10 cellular contexts compared by ENCODE assay signal in the genomic region with DNA sequence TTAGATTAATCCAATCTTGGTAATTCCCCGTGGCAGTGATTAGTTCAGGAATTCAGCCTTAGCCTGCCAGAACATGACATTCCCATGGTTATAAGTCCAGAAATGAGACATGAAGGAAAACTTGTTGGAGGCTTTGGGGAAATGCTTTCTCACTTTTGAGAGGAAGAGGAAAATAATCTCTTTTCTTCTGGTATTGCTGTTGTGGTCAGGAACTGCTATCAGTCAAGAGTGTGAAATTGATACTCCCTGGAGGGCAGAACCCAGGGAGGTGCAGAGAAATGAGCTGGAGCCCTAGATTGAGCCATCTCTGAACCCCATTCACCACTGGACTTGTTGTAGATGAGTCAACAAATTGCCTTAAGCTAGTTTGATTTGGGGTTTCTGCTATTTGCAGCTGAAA. TPM values are rescaled to one million over a fixed set of nuclear protein-coding genes. Genes with fewer than 3 reads are reported as not detected.
A peak's percentile ranks its signal among the peaks of the same experiment; 100 is the strongest.
DNase-seq lines count a peak whose midpoint lies in the region; ATAC-seq and TF ChIP-seq lines count a peak whose summit lies in the region.
"Had no signal": no experiment of that assay in that cellular context is flagged by ENCODE, and none has a peak within 500 bp of the region (broad histone marks: within the 10 kb centered on the region; RNA-seq: fewer than 3 reads in every experiment).

No MANE protein-coding gene starts in this region.

- intact Hi-C loops in CD14-positive monocyte (cut with micrococcal nuclease) = no loop called here
- intact Hi-C loops in colonic mucosa (cut with DNase I) = no loop called here

- H3K9me3 Mint-ChIP-seq in CD14-positive monocyte = peaks cover 0 to 9% (median 3%) of the 10 kb centered on the region in 7 donors

- H3K4me3 ChIP-seq in RWPE2 (ENCODE audit: severe bottlenecking) = no peak overlapping the region
- no peak overlapping the region for H3K4me3 ChIP-seq in fibroblast of the aortic adventitia (ENCODE audit: low read depth, low read length)
- H3K4me3 ChIP-seq in colonic mucosa = no peak overlapping the region
- H3K4me3 ChIP-seq: cardiac muscle cell had no signal

- H3K4me3 Mint-ChIP-seq in CD14-positive monocyte = no peak overlapping the region

- peaks cover 56% of the 10 kb centered on the region for H3K4me1 ChIP-seq in RWPE2 (ENCODE audit: insufficient read depth, poor library complexity, severe bottlenecking)
- peaks cover 4% of the 10 kb centered on the region for H3K4me1 ChIP-seq in colonic mucosa

- DNase-seq in CD14-positive monocyte (ENCODE audit: low spot score) (no peak), RWPE2 (ENCODE audit: low spot score) (peak; percentile 77), fibroblast of the aortic adventitia (ENCODE audit: low read depth) (peak; percentile 93), colonic mucosa (no peak), activated gamma-delta T cell treated with Interleukin-2 at 50 U/mL for 16 hours (no peak), NCI-H345 treated with DMSO at 0.1 percent for 48 hours (lab: John Stamatoyannopoulos, UW; ENCODE audit: unreplicated experiment) (no peak)
- DNase-seq in activated CD8-positive, alpha-beta memory T cell treated with anti-CD3 and anti-CD28 coated beads for 24 hours = no peak
- DNase-seq: trophoblast cell had no signal

- H3K27me3 Mint-ChIP-seq in CD14-positive monocyte (ENCODE audit: low read depth in 3 of 3) = no peaks in the 10 kb centered on the region

- no peak overlapping the region for H3K9ac ChIP-seq in colonic mucosa (ENCODE audit: low read depth in 2 of 2, low read length in 2 of 2)

- H3K9me3 ChIP-seq in RWPE2 (ENCODE audit: severe bottlenecking) (no peaks in the 10 kb centered on the region), colonic mucosa (no peaks in the 10 kb centered on the region)

- peaks cover 14 to 37% of the 10 kb centered on the region in 2 donors for H3K36me3 Mint-ChIP-seq in CD14-positive monocyte

- H3K36me3 ChIP-seq in RWPE2 (ENCODE audit: low read depth) (no peaks in the 10 kb centered on the region), colonic mucosa (no peaks in the 10 kb centered on the region)
- H3K36me3 ChIP-seq: cardiac muscle cell had no signal

- H3K27ac ChIP-seq in RWPE2 (ENCODE audit: poor library complexity, severe bottlenecking) (peak overlapping the region; percentile 73), colonic mucosa (no peak overlapping the region)
- H3K27ac ChIP-seq: cardiac muscle cell had no signal

- H3K27ac Mint-ChIP-seq in CD14-positive monocyte = peak overlapping the region; percentile 34 to 78 (median 75)

- peaks cover 53% of the 10 kb centered on the region for H3K4me1 Mint-ChIP-seq in CD14-positive monocyte

- ATAC-seq in GM21447 (IDR thresholded peaks at IDR 0.05; ENCODE audit: unreplicated experiment) = peak; percentile 48
- peak; percentile 92 for ATAC-seq in RWPE2 (ENCODE audit: low read depth)

- TF ChIP-seq CTCF in CD14-positive monocyte (IDR thresholded peaks at IDR 0.05) = no peak
- no peak for TF ChIP-seq CTCF in RWPE2 (IDR thresholded peaks at IDR 0.05; ENCODE audit: poor library complexity, severe bottlenecking)
- TF ChIP-seq CTCF in fibroblast of the aortic adventitia (IDR thresholded peaks at IDR 0.05; ENCODE audit: insufficient read depth, low read length) = no peak
- TF ChIP-seq CTCF in colonic mucosa (IDR thresholded peaks at IDR 0.05) = no peak

- no peaks in the 10 kb centered on the region for H3K27me3 ChIP-seq in RWPE2 (ENCODE audit: insufficient read depth, poor library complexity, severe bottlenecking)
- no peaks in the 10 kb centered on the region for H3K27me3 ChIP-seq in colonic mucosa
- H3K27me3 ChIP-seq: cardiac muscle cell had no signal

RNA-seq across cellular contexts. Expression of gene APH1B, which starts 38.6 kb away (rescaled TPM):
- polyA plus RNA-seq in CD14-positive monocyte = 10 to 100 TPM; 54.8 to 57.1 TPM
- 7.8 and 22.3 TPM in 2 replicates for total RNA-seq in fibroblast of the aortic adventitia (ENCODE audit: low replicate concordance)
- 1 to 10 TPM; 5.0 to 8.9 TPM for total RNA-seq in colonic mucosa

RNA-seq across cellular contexts. Expression of gene RAB8B, which starts 49.4 kb away (rescaled TPM):
- 10 to 100 TPM; 58.9 to 77.3 TPM for polyA plus RNA-seq in CD14-positive monocyte
- total RNA-seq in fibroblast of the aortic adventitia (ENCODE audit: low replicate concordance) (25.3 and 84.1 TPM in 2 replicates), colonic mucosa (10 to 100 TPM in 1 of 2 donors, 1 to 10 TPM in 1; 7.4 to 18.0 TPM)

Comparison
In these comparisons a context has a peak if more than half of its experiments do, and no peak if none do; other contexts are left out.
1. DNase-seq: peak in RWPE2 (single experiment) and fibroblast of the aortic adventitia (single experiment); none in CD14-positive monocyte (single experiment), colonic mucosa (single experiment), activated gamma-delta T cell treated with Interleukin-2 at 50 U/mL for 16 hours (single experiment), NCI-H345 treated with DMSO at 0.1 percent for 48 hours (single experiment) and activated CD8-positive, alpha-beta memory T cell treated with anti-CD3 and anti-CD28 coated beads for 24 hours (single experiment).